Comparison of ENCODE assay signal across 9 cellular contexts in the genomic region with DNA sequence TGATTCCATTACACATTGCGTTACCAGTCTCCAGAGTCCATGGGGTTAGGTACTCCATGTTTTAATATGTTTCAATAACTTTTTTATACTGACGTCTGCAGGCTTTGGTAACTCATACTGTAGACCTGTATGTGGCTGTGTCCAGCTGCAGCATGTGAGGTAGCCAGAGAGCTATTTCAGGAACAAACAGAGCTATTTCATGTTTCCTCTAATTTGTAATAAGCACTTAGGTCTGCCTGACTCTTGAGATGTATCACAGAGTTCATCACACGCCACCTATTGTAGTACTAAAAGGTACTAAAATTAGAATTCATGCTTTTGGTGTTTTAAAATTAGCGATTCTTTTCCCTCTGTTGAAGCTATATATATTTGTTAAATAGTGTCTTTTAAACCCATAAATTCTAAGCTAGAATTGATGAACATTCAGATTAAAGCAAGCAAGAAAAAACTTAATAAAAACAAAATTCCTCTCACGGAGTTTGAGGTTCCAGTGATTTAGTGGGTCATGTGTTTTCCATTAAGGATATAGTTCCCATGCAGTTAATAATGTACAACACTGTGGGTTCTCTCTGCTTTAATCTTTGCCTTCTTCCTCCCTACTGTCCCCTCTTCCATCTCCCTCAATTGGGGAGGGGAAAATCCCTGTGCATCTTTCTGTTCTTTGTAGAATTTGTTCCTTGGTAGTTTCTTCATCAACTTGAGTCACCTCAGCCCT. TPM values are rescaled to one million over a fixed set of nuclear protein-coding genes. Genes with fewer than 3 reads are reported as not detected.
A peak's percentile ranks its signal among the peaks of the same experiment; 100 is the strongest.
DNase-seq lines count a peak whose midpoint lies in the region; ATAC-seq and TF ChIP-seq lines count a peak whose summit lies in the region.
"Had no signal": no experiment of that assay in that cellular context is flagged by ENCODE, and none has a peak within 500 bp of the region (broad histone marks: within the 10 kb centered on the region; RNA-seq: fewer than 3 reads in every experiment).

No MANE protein-coding gene starts in this region.

- no peak overlapping the region for H2BK15ac ChIP-seq in IMR-90 (ENCODE audit: low read depth, low read length)

- H4K20me1 ChIP-seq in IMR-90 (ENCODE audit: insufficient read depth, low read length): peaks cover 74% of the 10 kb centered on the region

- no peak overlapping the region for H2BK5ac ChIP-seq in IMR-90 (ENCODE audit: low read depth, low read length, poor library complexity, severe bottlenecking)
- H2BK5ac ChIP-seq in trophoblast cell (ENCODE audit: low read depth, low read length, poor library complexity): peak overlapping the region; percentile 79

- TF ChIP-seq POLR2A in IMR-90 (IDR thresholded peaks at IDR 0.05; ENCODE audit: low read depth, low read length): no peak
- TF ChIP-seq POLR2A in erythroblast (IDR thresholded peaks at IDR 0.05; ENCODE audit: low read length): no peak

- H3K9me1 ChIP-seq in IMR-90 (ENCODE audit: insufficient read depth, low read length): peaks cover 22% of the 10 kb centered on the region

- H2AK5ac ChIP-seq in IMR-90 (ENCODE audit: low read depth, low read length): no peak overlapping the region
- peak overlapping the region; percentile 66 for H2AK5ac ChIP-seq in trophoblast cell (ENCODE audit: low read length)

- no TSS peak for BruUV-seq in IMR-90 (replicated peaks; lab: Mats Ljungman, UMichigan)

- H3K4me3 ChIP-seq in GM12864 (ENCODE audit: low read depth, low read length) (no peak overlapping the region), IMR-90 (ENCODE audit: insufficient read depth, low read depth, low read length) (no peak overlapping the region), trophoblast cell (ENCODE audit: low read depth, low read length) (no peak overlapping the region)
- H3K4me3 ChIP-seq: cardiac muscle cell had no signal

- TF ChIP-seq RAD21 in IMR-90 (IDR thresholded peaks at IDR 0.05; ENCODE audit: low read length): no peak

- CTCF ChIA-PET in IMR-90 (lab: Yijun Ruan, JAX): interaction anchor here (0.6 to 2.3 kb wide), 3 partner anchors 10 to 30 kb away, joined by 4 to 9 read pairs (median 7); no protein-coding TSS in a partner anchor

- DNase-seq in GM12864 (ENCODE audit: low read depth) (peak; percentile 41), IMR-90 (peak; percentile 38), trophoblast cell (no peak), erythroblast (lab: John Stamatoyannopoulos, UW) (no peak), NCI-H82 (lab: John Stamatoyannopoulos, UW) (no peak), A172 (ENCODE audit: low spot score) (no peak)
- no peak for DNase-seq in effector memory CD8-positive, alpha-beta T cell

- no peak overlapping the region for H2BK20ac ChIP-seq in IMR-90 (ENCODE audit: low read depth, low read length)

- intact Hi-C loops in IMR-90 (cut with micrococcal nuclease): no loop called here

- H3K79me1 ChIP-seq in IMR-90 (ENCODE audit: low read depth in 1 of 2, low read length in 2 of 2): peaks cover 34 to 73% of the 10 kb centered on the region in 2 experiments
- peaks cover 3% of the 10 kb centered on the region for H3K79me1 ChIP-seq in trophoblast cell (ENCODE audit: low read length)

- H3K23ac ChIP-seq in IMR-90 (ENCODE audit: low read depth, low read length) (no peak overlapping the region), trophoblast cell (ENCODE audit: low read length) (no peak overlapping the region)

- H3K9me3 ChIP-seq in IMR-90 (ENCODE audit: control insufficient read depth, insufficient read depth, low read length) (no peaks in the 10 kb centered on the region), trophoblast cell (ENCODE audit: insufficient read depth, low read depth, low read length) (no peaks in the 10 kb centered on the region)

- H3K9ac ChIP-seq in IMR-90 (ENCODE audit: low read depth, low read length): no peak overlapping the region
- no peak overlapping the region for H3K9ac ChIP-seq in trophoblast cell (ENCODE audit: low read length)

- no peak overlapping the region for H3K56ac ChIP-seq in IMR-90 (ENCODE audit: extremely low read depth, insufficient read depth, low read length)

- no peak overlapping the region for H3K4me3 Mint-ChIP-seq in effector memory CD8-positive, alpha-beta T cell

- H3K79me2 ChIP-seq in trophoblast cell (ENCODE audit: control insufficient read depth, insufficient read depth, low read length, poor library complexity): peaks cover 5% of the 10 kb centered on the region

- in situ Hi-C loops in IMR-90 (cut with MboI; ENCODE audit: low sequenced_read_pairs): no loop called here

- H3K27ac Mint-ChIP-seq in effector memory CD8-positive, alpha-beta T cell: peak overlapping the region; percentile 14 to 89

- H3K27ac ChIP-seq in IMR-90 (ENCODE audit: insufficient read depth, low read length): no peak overlapping the region
- H3K27ac ChIP-seq in trophoblast cell (ENCODE audit: low read depth, low read length): peak overlapping the region; percentile 67
- H3K27ac ChIP-seq: cardiac muscle cell had no signal

- no peak overlapping the region for H4K12ac ChIP-seq in trophoblast cell (ENCODE audit: low read depth, low read length)

- H3K27me3 ChIP-seq in IMR-90 (ENCODE audit: control insufficient read depth, insufficient read depth, low read length) (no peaks in the 10 kb centered on the region), trophoblast cell (ENCODE audit: insufficient read depth, low read length) (no peaks in the 10 kb centered on the region)
- H3K27me3 ChIP-seq: cardiac muscle cell had no signal

- H2AFZ ChIP-seq in IMR-90 (replicated peaks; ENCODE audit: low read length, poor library complexity) (no peak overlapping the region), trophoblast cell (ENCODE audit: insufficient read depth, low read length, poor library complexity) (no peak overlapping the region)

- no peaks in the 10 kb centered on the region for H3K9me3 Mint-ChIP-seq in effector memory CD8-positive, alpha-beta T cell

- no CpG with 5 or more reads among the region's 5 CpGs for WGBS in IMR-90 (ENCODE audit: extremely low coverage in 2 of 2, insufficient read length in 1 of 2), 2 experiments
- WGBS in trophoblast cell (ENCODE audit: extremely low coverage, insufficient coverage, insufficient read length): no CpG with 5 or more reads among the region's 5 CpGs

- POLR2A ChIA-PET in IMR-90 (lab: Charles Lee; ENCODE audit: unreplicated experiment): no interaction called here

- no peak overlapping the region for H3K4ac ChIP-seq in IMR-90 (ENCODE audit: low read depth, low read length)
- H3K4ac ChIP-seq in trophoblast cell (ENCODE audit: low read depth, low read length): peak overlapping the region; percentile 59

- H3K4me1 ChIP-seq in IMR-90 (ENCODE audit: control insufficient read depth, insufficient read depth, low read length) (peaks cover 20% of the 10 kb centered on the region), trophoblast cell (ENCODE audit: control insufficient read depth in 1 of 2, insufficient read depth in 2 of 2, low read length in 2 of 2) (peaks cover 7 to 9% of the 10 kb centered on the region in 2 experiments)

- no peak overlapping the region for H2AK9ac ChIP-seq in IMR-90 (replicated peaks; ENCODE audit: low read depth, low read length, poor library complexity)

- peak overlapping the region; percentile 10; the same call in 1 of the 2 replicates for H3K4me2 ChIP-seq in IMR-90 (ENCODE audit: low read depth, low read length)
- H3K4me2 ChIP-seq in trophoblast cell (ENCODE audit: low read length): no peak overlapping the region

- no peak overlapping the region for H3K14ac ChIP-seq in IMR-90 (replicated peaks; ENCODE audit: low read depth, low read length)
- no peak overlapping the region for H3K14ac ChIP-seq in trophoblast cell (ENCODE audit: low read length)

- no peak for TF ChIP-seq CTCF in GM12864 (IDR thresholded peaks at IDR 0.05; ENCODE audit: low read depth, low read length, missing control alignments)
- no peak for TF ChIP-seq CTCF in IMR-90 (conservative IDR thresholded peaks at IDR 0.05; ENCODE audit: low read depth, low read length)

- H3K27me3 Mint-ChIP-seq in effector memory CD8-positive, alpha-beta T cell: no peaks in the 10 kb centered on the region

- peaks cover 25 to 35% of the 10 kb centered on the region in 2 donors for H3K4me1 Mint-ChIP-seq in effector memory CD8-positive, alpha-beta T cell (ENCODE audit: low read depth in 2 of 2)

- no peak overlapping the region for H4K91ac ChIP-seq in IMR-90 (ENCODE audit: insufficient read depth, low read depth, low read length)
- H4K91ac ChIP-seq in trophoblast cell (ENCODE audit: low read depth, low read length): no peak overlapping the region

- H3K18ac ChIP-seq in IMR-90 (ENCODE audit: low read depth, low read length) (peak overlapping the region; percentile 8; the same call in 1 of the 2 replicates), trophoblast cell (ENCODE audit: low read length) (no peak overlapping the region)

- ATAC-seq in IMR-90 (ENCODE audit: low read depth) (no peak), HG02884 (IDR thresholded peaks at IDR 0.05; ENCODE audit: unreplicated experiment) (no peak)
- no peak for ATAC-seq in effector memory CD8-positive, alpha-beta T cell (replicated peaks)

- H4K5ac ChIP-seq in IMR-90 (ENCODE audit: low read depth, low read length): no peak overlapping the region

- peaks cover 11% of the 10 kb centered on the region for H3K36me3 Mint-ChIP-seq in effector memory CD8-positive, alpha-beta T cell (ENCODE audit: insufficient read depth)

- peak overlapping the region; percentile 79 for H2BK12ac ChIP-seq in trophoblast cell (ENCODE audit: low read length)

- no peaks in the 10 kb centered on the region for H3K36me3 ChIP-seq in IMR-90 (ENCODE audit: control insufficient read depth, insufficient read depth, low read length)
- no peaks in the 10 kb centered on the region for H3K36me3 ChIP-seq in trophoblast cell (ENCODE audit: control insufficient read depth in 1 of 2, insufficient read depth in 2 of 2, low read length in 2 of 2)
- H3K36me3 ChIP-seq: cardiac muscle cell had no signal

- H2BK120ac ChIP-seq in IMR-90 (ENCODE audit: low read depth, low read length) (no peak overlapping the region), trophoblast cell (ENCODE audit: insufficient read depth, low read length, poor library complexity) (peak overlapping the region; percentile 21)

- H4K8ac ChIP-seq in IMR-90 (ENCODE audit: low read depth in 2 of 2, low read length in 2 of 2): no peak overlapping the region
- H4K8ac ChIP-seq in trophoblast cell (ENCODE audit: low read depth, low read length): peak overlapping the region; percentile 18

- dilution Hi-C loops in IMR-90 (cut with HindIII; ENCODE audit: low sequenced_read_pairs, unreplicated experiment): no loop called here

RNA-seq across cellular contexts. Expression of gene FOXO3, which starts 37.0 kb away (rescaled TPM):
- total RNA-seq in IMR-90 (2012; rRNA removed): 35.3 and 38.7 TPM in 2 replicates
- polyA plus RNA-seq in IMR-90 (2012; rRNA removed): 17.5 and 19.1 TPM in 2 replicates
- 12.9 and 22.4 TPM in 2 replicates for polyA plus RNA-seq in IMR-90 (2012; cell fraction: cytosol; rRNA removed)
- 13.2 and 15.6 TPM in 2 replicates for polyA plus RNA-seq in IMR-90 (2012; cell fraction: nucleus; rRNA removed; ENCODE audit: low replicate concordance)
- 30.9 and 31.9 TPM in 2 replicates for polyA plus RNA-seq in trophoblast cell (2013)
- 10.9 and 11.4 TPM in 2 replicates for total RNA-seq in A172 (2014; rRNA removed; shearing (Covaris generic))

Comparison
In these comparisons a context has a peak if more than half of its experiments do, and no peak if none do; other contexts are left out.
1. DNase-seq: peak in GM12864 (single experiment) and IMR-90 (single experiment); none in effector memory CD8-positive, alpha-beta T cell (0 of 3), trophoblast cell (0 of 2), erythroblast (0 of 2), NCI-H82 (single experiment) and A172 (single experiment).